4 cellular contexts compared by ENCODE assay signal in the genomic region with DNA sequence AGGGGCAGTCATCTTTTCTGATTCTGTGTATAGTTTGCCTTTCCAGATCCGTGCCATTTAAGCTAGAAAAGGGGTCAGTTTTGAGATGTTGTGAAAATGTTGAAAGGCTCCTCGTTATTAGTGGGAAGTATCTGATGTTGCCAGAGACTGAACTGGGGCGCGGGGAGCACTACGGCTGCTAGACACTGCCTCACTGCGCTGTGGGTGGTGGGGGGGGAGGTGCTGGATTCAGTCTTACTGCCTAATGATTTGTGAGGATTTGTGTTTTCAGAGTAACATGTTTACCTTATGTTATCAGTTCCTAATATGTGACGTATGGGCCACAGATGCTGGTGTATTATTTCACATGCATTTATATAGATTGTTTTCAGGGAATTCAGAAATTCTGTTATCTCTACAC. TPM values are rescaled to one million over a fixed set of nuclear protein-coding genes. Genes with fewer than 3 reads are reported as not detected.
"Had no signal": no experiment of that assay in that cellular context is flagged by ENCODE, and none has a peak within 500 bp of the region (broad histone marks: within the 10 kb centered on the region; RNA-seq: fewer than 3 reads in every experiment).

No MANE protein-coding gene starts in this region.

RNA-seq across cellular contexts. Expression of gene APOD, which starts 53.3 kb away (rescaled TPM):
- total RNA-seq: astrocyte; epithelial cell of proximal tubule; mononuclear cell; natural killer cell treated with Interleukin-12 subunit alpha and Interleukin-12 subunit beta and Interleukin-15 and Interleukin-18, amount 100 ng/mL, for 72 hours had no signal
